Comparison of ENCODE assay signal across 21 cellular contexts in genomic region chr5:134571703-134572405, GRCh38. TPM values are rescaled to one million over a fixed set of nuclear protein-coding genes. Genes with fewer than 3 reads are reported as not detected.
A peak's percentile ranks its signal among the peaks of the same experiment; 100 is the strongest.
DNase-seq lines count a peak whose midpoint lies in the region; ATAC-seq and TF ChIP-seq lines count a peak whose summit lies in the region.
"Had no signal": no experiment of that assay in that cellular context is flagged by ENCODE, and none has a peak within 500 bp of the region (broad histone marks: within the 10 kb centered on the region; RNA-seq: fewer than 3 reads in every experiment).

No MANE protein-coding gene starts in this region.

- peaks cover 10% of the 10 kb centered on the region for H3K4me1 Mint-ChIP-seq in activated naive CD4-positive, alpha-beta T cell treated with anti-CD3 and anti-CD28 coated beads for 36 hours (ENCODE audit: low read depth)
- H3K4me1 Mint-ChIP-seq in activated B cell treated with CpG ODN at 0.5 μM for 24 hours: peaks cover 10% of the 10 kb centered on the region
- H3K4me1 Mint-ChIP-seq in stimulated activated memory B cell treated with anti-CD40 and anti-IgM and Interleukin-4, amounts not matched to agents 10 μg/mL and 1 μg/mL and 100 μg/mL, for 72 hours: peaks cover 65% of the 10 kb centered on the region

- H3K4me1 ChIP-seq in gastroesophageal sphincter: peaks cover 4 to 92% (median 41%) of the 10 kb centered on the region in 3 donors
- H3K4me1 ChIP-seq: HAP-1 had no signal

- ATAC-seq in activated B cell treated with CpG ODN at 0.5 μM for 24 hours (ENCODE audit: low read depth) (no peak), gastroesophageal sphincter (no peak), HG03520 (IDR thresholded peaks at IDR 0.05; ENCODE audit: unreplicated experiment) (no peak)
- ATAC-seq in stimulated activated memory B cell treated with anti-CD40 and anti-IgM and Interleukin-4, amounts not matched to agents 10 μg/mL and 1 μg/mL and 100 μg/mL, for 72 hours: no peak

- TF ChIP-seq EP300 in gastroesophageal sphincter (IDR thresholded peaks at IDR 0.05): no peak

- no peak for TF ChIP-seq POLR2A in gastroesophageal sphincter (IDR thresholded peaks at IDR 0.05)

- H3K27ac ChIP-seq in gastroesophageal sphincter: peak overlapping the region in 3 of 4 donors; percentile 9 to 74 (median 58)
- H3K27ac ChIP-seq in caudate nucleus (ENCODE audit: low read depth, low read length): no peak overlapping the region
- H3K27ac ChIP-seq: Peyer's patch, skin epidermis, vagina had no signal

- no peaks in the 10 kb centered on the region for H3K9me3 Mint-ChIP-seq in activated naive CD4-positive, alpha-beta T cell treated with anti-CD3 and anti-CD28 coated beads for 36 hours
- no peaks in the 10 kb centered on the region for H3K9me3 Mint-ChIP-seq in activated B cell treated with CpG ODN at 0.5 μM for 24 hours
- no peaks in the 10 kb centered on the region for H3K9me3 Mint-ChIP-seq in stimulated activated memory B cell treated with anti-CD40 and anti-IgM and Interleukin-4, amounts not matched to agents 10 μg/mL and 1 μg/mL and 100 μg/mL, for 72 hours
- H3K9me3 Mint-ChIP-seq: naive B cell had no signal

- intact Hi-C loops in activated naive CD4-positive, alpha-beta T cell treated with anti-CD3 and anti-CD28 coated beads for 36 hours (cut with micrococcal nuclease): no loop called here
- intact Hi-C loops in activated B cell treated with CpG ODN at 0.5 μM for 24 hours (cut with micrococcal nuclease): loop anchor here (5.0 kb wide), 1 partner anchor 390 kb away; no protein-coding TSS in a partner anchor

- no peaks in the 10 kb centered on the region for H3K9me3 ChIP-seq in gastroesophageal sphincter
- H3K9me3 ChIP-seq: gastrocnemius medialis, HAP-1, Peyer's patch, vagina had no signal

- peaks cover 0 to 100% of the 10 kb centered on the region in 2 donors for H3K36me3 ChIP-seq in gastroesophageal sphincter

- POLR2A ChIA-PET in activated B cell treated with CpG ODN at 0.5 μM for 24 hours (lab: Charles Lee): interaction anchor here (1.3 kb wide), 1 partner anchor 48 kb away, joined by 4 read pairs; no protein-coding TSS in a partner anchor

- no peaks in the 10 kb centered on the region for H3K27me3 Mint-ChIP-seq in activated naive CD4-positive, alpha-beta T cell treated with anti-CD3 and anti-CD28 coated beads for 36 hours (ENCODE audit: low read depth)
- no peaks in the 10 kb centered on the region for H3K27me3 Mint-ChIP-seq in activated B cell treated with CpG ODN at 0.5 μM for 24 hours
- H3K27me3 Mint-ChIP-seq in stimulated activated memory B cell treated with anti-CD40 and anti-IgM and Interleukin-4, amounts not matched to agents 10 μg/mL and 1 μg/mL and 100 μg/mL, for 72 hours: no peaks in the 10 kb centered on the region
- H3K27me3 Mint-ChIP-seq: naive B cell had no signal

- no peaks in the 10 kb centered on the region for H3K27me3 ChIP-seq in gastroesophageal sphincter
- H3K27me3 ChIP-seq: gastrocnemius medialis, Peyer's patch, vagina had no signal

- H3K36me3 Mint-ChIP-seq in activated naive CD4-positive, alpha-beta T cell treated with anti-CD3 and anti-CD28 coated beads for 36 hours (ENCODE audit: low read depth): peaks cover 35% of the 10 kb centered on the region
- H3K36me3 Mint-ChIP-seq in activated B cell treated with CpG ODN at 0.5 μM for 24 hours (ENCODE audit: low read depth): peaks cover 92% of the 10 kb centered on the region
- H3K36me3 Mint-ChIP-seq in stimulated activated memory B cell treated with anti-CD40 and anti-IgM and Interleukin-4, amounts not matched to agents 10 μg/mL and 1 μg/mL and 100 μg/mL, for 72 hours: peaks cover 87% of the 10 kb centered on the region

- no peak overlapping the region for H3K4me3 ChIP-seq in gastroesophageal sphincter
- H3K4me3 ChIP-seq: gastrocnemius medialis, HAP-1, Peyer's patch, skin epidermis, vagina had no signal

- CTCF ChIA-PET in activated naive CD4-positive, alpha-beta T cell treated with anti-CD3 and anti-CD28 coated beads for 36 hours (lab: Charles Lee): interaction anchor here (1.2 kb wide), 1 partner anchor 15 kb away, joined by 3 read pairs; no protein-coding TSS in a partner anchor
- CTCF ChIA-PET in activated B cell treated with CpG ODN at 0.5 μM for 24 hours (lab: Charles Lee): interaction anchor here (1.2 kb wide), 1 partner anchor 161 kb away, joined by 3 read pairs; no protein-coding TSS in a partner anchor

- H3K27ac Mint-ChIP-seq in activated naive CD4-positive, alpha-beta T cell treated with anti-CD3 and anti-CD28 coated beads for 36 hours: peak overlapping the region; percentile 36
- H3K27ac Mint-ChIP-seq in activated B cell treated with CpG ODN at 0.5 μM for 24 hours: peak overlapping the region; percentile 66
- H3K27ac Mint-ChIP-seq in stimulated activated memory B cell treated with anti-CD40 and anti-IgM and Interleukin-4, amounts not matched to agents 10 μg/mL and 1 μg/mL and 100 μg/mL, for 72 hours: peak overlapping the region; percentile 46

- TF ChIP-seq CTCF in activated B cell treated with CpG ODN at 0.5 μM for 24 hours (IDR thresholded peaks at IDR 0.05) (no peak), gastroesophageal sphincter (IDR thresholded peaks at IDR 0.05) (no peak)

- no peak overlapping the region for H3K4me3 Mint-ChIP-seq in activated naive CD4-positive, alpha-beta T cell treated with anti-CD3 and anti-CD28 coated beads for 36 hours
- no peak overlapping the region for H3K4me3 Mint-ChIP-seq in activated B cell treated with CpG ODN at 0.5 μM for 24 hours
- H3K4me3 Mint-ChIP-seq in stimulated activated memory B cell treated with anti-CD40 and anti-IgM and Interleukin-4, amounts not matched to agents 10 μg/mL and 1 μg/mL and 100 μg/mL, for 72 hours: no peak overlapping the region
- H3K4me3 Mint-ChIP-seq: naive B cell had no signal

- no peak for DNase-seq in activated naive CD4-positive, alpha-beta T cell treated with anti-CD3 and anti-CD28 coated beads for 36 hours
- DNase-seq in activated naive CD4-positive, alpha-beta T cell treated with Interleukin-2 at 50 U/mL for 16 hours: no peak
- DNase-seq in activated B cell treated with CpG ODN at 0.5 μM for 24 hours (no peak), caudate nucleus (lab: John Stamatoyannopoulos, UW) (no peak), NAMALWA (ENCODE audit: low spot score) (no peak)
- DNase-seq: cerebellar nuclear complex; effector CD4-positive, alpha-beta T cell; kidney glomerular epithelial cell; mesendoderm; naive B cell; NCI-H510A treated with DMSO at 0.1 percent for 48 hours; Peyer's patch; stimulated activated CD4-positive, alpha-beta T cell treated with anti-CD3 and anti-CD28 coated beads, Interleukin-2, amount 100 ng/mL, for 48 hours; T-helper 2 cell had no signal

- 33 to 79% methylated on average over 1 to 6 of the region's 19 CpGs for WGBS in gastroesophageal sphincter (ENCODE audit: low coverage in 1 of 2), 2 donors

RNA-seq across cellular contexts. Expression of gene JADE2, which starts 46.4 kb away (rescaled TPM):
- total RNA-seq in activated naive CD4-positive, alpha-beta T cell treated with anti-CD3 and anti-CD28 coated beads for 36 hours: 10 to 100 TPM; 78.4 to 86.6 TPM
- 218 and 225 TPM in 2 replicates for total RNA-seq in activated B cell treated with CpG ODN at 0.5 μM for 24 hours
- 100 to 1,000 TPM in 2 of 4 donors, 10 to 100 TPM in 2; 46.0 to 113 (median 89.2) TPM for total RNA-seq in gastroesophageal sphincter
